Comparison of ENCODE assay signal across 1 cellular context in the genomic region with DNA sequence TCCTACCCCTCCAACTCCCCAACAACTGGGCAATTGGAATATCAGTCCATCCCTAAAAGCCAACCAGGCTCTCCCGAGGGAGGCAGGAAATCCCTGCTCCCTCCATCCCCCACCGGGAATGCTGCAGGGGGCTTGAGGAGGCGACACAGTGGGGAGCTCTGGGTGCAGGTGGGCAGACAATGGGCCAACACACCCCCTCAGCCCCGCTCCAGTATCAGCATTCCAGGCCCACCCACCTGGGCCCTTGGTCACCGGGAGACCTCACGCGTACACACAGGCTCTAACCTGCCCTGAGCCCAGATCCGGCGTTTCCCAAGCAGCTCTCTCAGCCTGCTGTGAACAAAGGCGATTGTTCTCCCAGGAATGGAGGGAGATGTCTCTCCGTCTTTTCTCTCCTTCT.
TF ChIP-seq lines count a peak whose summit lies in the region.

No MANE protein-coding gene starts in this region.

TF ChIP-seq in WTC11, 78 proteins besides CTCF, POLR2A, EP300 and RAD21 (continued from another document and continues in another):
- TF ChIP-seq, protein P1, sequence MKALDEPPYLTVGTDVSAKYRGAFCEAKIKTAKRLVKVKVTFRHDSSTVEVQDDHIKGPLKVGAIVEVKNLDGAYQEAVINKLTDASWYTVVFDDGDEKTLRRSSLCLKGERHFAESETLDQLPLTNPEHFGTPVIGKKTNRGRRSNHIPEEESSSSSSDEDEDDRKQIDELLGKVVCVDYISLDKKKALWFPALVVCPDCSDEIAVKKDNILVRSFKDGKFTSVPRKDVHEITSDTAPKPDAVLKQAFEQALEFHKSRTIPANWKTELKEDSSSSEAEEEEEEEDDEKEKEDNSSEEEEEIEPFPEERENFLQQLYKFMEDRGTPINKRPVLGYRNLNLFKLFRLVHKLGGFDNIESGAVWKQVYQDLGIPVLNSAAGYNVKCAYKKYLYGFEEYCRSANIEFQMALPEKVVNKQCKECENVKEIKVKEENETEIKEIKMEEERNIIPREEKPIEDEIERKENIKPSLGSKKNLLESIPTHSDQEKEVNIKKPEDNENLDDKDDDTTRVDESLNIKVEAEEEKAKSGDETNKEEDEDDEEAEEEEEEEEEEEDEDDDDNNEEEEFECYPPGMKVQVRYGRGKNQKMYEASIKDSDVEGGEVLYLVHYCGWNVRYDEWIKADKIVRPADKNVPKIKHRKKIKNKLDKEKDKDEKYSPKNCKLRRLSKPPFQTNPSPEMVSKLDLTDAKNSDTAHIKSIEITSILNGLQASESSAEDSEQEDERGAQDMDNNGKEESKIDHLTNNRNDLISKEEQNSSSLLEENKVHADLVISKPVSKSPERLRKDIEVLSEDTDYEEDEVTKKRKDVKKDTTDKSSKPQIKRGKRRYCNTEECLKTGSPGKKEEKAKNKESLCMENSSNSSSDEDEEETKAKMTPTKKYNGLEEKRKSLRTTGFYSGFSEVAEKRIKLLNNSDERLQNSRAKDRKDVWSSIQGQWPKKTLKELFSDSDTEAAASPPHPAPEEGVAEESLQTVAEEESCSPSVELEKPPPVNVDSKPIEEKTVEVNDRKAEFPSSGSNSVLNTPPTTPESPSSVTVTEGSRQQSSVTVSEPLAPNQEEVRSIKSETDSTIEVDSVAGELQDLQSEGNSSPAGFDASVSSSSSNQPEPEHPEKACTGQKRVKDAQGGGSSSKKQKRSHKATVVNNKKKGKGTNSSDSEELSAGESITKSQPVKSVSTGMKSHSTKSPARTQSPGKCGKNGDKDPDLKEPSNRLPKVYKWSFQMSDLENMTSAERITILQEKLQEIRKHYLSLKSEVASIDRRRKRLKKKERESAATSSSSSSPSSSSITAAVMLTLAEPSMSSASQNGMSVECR (CRISPR knock-in tag; IDR thresholded peaks at IDR 0.05; ENCODE audit: borderline replicate concordance) = no peak
- TF ChIP-seq FOXP1 (CRISPR knock-in tag; IDR thresholded peaks at IDR 0.05; ENCODE audit: borderline replicate concordance) (peak; percentile 93), NFE2L1 (CRISPR knock-in tag; IDR thresholded peaks at IDR 0.05) (no peak), ZNF121 (CRISPR knock-in tag; IDR thresholded peaks at IDR 0.05) (no peak), ZBTB21 (CRISPR knock-in tag; IDR thresholded peaks at IDR 0.05; ENCODE audit: borderline replicate concordance) (0 out of 2 replicates have a peak, but pooled peaks have one; percentile 16), OVOL2 (CRISPR knock-in tag; IDR thresholded peaks at IDR 0.05; ENCODE audit: borderline replicate concordance) (no peak), SMAD4 (CRISPR knock-in tag; IDR thresholded peaks at IDR 0.05) (no peak), MXD4 (CRISPR knock-in tag; IDR thresholded peaks at IDR 0.05; ENCODE audit: borderline replicate concordance) (no peak), ZNF263 (CRISPR knock-in tag; IDR thresholded peaks at IDR 0.05; ENCODE audit: low read depth) (no peak), CBFB (CRISPR knock-in tag; IDR thresholded peaks at IDR 0.05; ENCODE audit: low read depth) (no peak), TEAD4 (CRISPR knock-in tag; IDR thresholded peaks at IDR 0.05) (peak; percentile 20; the same call in 1 of the 2 replicates), NR1H2 (CRISPR knock-in tag; IDR thresholded peaks at IDR 0.05) (no peak), FOXJ3 (CRISPR knock-in tag; IDR thresholded peaks at IDR 0.05; ENCODE audit: borderline replicate concordance) (peak; percentile 33; the same call in 1 of the 2 replicates), SMAD3 (CRISPR knock-in tag; IDR thresholded peaks at IDR 0.05; ENCODE audit: borderline replicate concordance) (no peak; the same call in 1 of the 2 replicates), JAZF1 (CRISPR knock-in tag; IDR thresholded peaks at IDR 0.05) (no peak), NR3C1 (CRISPR knock-in tag; conservative IDR thresholded peaks at IDR 0.05; ENCODE audit: low read depth) (no peak), JUN (CRISPR knock-in tag; IDR thresholded peaks at IDR 0.05) (no peak), GABPB1 (CRISPR knock-in tag; IDR thresholded peaks at IDR 0.05) (no peak), PRRX2 (CRISPR knock-in tag; IDR thresholded peaks at IDR 0.05) (0 out of 2 replicates have a peak, but pooled peaks have one; percentile 4), ELF4 (CRISPR knock-in tag; IDR thresholded peaks at IDR 0.05; ENCODE audit: low read depth) (no peak)
- TF ChIP-seq, protein P2, sequence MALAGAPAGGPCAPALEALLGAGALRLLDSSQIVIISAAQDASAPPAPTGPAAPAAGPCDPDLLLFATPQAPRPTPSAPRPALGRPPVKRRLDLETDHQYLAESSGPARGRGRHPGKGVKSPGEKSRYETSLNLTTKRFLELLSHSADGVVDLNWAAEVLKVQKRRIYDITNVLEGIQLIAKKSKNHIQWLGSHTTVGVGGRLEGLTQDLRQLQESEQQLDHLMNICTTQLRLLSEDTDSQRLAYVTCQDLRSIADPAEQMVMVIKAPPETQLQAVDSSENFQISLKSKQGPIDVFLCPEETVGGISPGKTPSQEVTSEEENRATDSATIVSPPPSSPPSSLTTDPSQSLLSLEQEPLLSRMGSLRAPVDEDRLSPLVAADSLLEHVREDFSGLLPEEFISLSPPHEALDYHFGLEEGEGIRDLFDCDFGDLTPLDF (CRISPR knock-in tag; IDR thresholded peaks at IDR 0.05) = no peak
- TF ChIP-seq, protein P3, sequence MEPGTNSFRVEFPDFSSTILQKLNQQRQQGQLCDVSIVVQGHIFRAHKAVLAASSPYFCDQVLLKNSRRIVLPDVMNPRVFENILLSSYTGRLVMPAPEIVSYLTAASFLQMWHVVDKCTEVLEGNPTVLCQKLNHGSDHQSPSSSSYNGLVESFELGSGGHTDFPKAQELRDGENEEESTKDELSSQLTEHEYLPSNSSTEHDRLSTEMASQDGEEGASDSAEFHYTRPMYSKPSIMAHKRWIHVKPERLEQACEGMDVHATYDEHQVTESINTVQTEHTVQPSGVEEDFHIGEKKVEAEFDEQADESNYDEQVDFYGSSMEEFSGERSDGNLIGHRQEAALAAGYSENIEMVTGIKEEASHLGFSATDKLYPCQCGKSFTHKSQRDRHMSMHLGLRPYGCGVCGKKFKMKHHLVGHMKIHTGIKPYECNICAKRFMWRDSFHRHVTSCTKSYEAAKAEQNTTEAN (CRISPR knock-in tag; IDR thresholded peaks at IDR 0.05) = no peak
- TF ChIP-seq, protein P4, sequence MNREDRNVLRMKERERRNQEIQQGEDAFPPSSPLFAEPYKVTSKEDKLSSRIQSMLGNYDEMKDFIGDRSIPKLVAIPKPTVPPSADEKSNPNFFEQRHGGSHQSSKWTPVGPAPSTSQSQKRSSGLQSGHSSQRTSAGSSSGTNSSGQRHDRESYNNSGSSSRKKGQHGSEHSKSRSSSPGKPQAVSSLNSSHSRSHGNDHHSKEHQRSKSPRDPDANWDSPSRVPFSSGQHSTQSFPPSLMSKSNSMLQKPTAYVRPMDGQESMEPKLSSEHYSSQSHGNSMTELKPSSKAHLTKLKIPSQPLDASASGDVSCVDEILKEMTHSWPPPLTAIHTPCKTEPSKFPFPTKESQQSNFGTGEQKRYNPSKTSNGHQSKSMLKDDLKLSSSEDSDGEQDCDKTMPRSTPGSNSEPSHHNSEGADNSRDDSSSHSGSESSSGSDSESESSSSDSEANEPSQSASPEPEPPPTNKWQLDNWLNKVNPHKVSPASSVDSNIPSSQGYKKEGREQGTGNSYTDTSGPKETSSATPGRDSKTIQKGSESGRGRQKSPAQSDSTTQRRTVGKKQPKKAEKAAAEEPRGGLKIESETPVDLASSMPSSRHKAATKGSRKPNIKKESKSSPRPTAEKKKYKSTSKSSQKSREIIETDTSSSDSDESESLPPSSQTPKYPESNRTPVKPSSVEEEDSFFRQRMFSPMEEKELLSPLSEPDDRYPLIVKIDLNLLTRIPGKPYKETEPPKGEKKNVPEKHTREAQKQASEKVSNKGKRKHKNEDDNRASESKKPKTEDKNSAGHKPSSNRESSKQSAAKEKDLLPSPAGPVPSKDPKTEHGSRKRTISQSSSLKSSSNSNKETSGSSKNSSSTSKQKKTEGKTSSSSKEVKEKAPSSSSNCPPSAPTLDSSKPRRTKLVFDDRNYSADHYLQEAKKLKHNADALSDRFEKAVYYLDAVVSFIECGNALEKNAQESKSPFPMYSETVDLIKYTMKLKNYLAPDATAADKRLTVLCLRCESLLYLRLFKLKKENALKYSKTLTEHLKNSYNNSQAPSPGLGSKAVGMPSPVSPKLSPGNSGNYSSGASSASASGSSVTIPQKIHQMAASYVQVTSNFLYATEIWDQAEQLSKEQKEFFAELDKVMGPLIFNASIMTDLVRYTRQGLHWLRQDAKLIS (CRISPR knock-in tag; IDR thresholded peaks at IDR 0.05; ENCODE audit: borderline replicate concordance) = no peak
- TF ChIP-seq, protein P5, sequence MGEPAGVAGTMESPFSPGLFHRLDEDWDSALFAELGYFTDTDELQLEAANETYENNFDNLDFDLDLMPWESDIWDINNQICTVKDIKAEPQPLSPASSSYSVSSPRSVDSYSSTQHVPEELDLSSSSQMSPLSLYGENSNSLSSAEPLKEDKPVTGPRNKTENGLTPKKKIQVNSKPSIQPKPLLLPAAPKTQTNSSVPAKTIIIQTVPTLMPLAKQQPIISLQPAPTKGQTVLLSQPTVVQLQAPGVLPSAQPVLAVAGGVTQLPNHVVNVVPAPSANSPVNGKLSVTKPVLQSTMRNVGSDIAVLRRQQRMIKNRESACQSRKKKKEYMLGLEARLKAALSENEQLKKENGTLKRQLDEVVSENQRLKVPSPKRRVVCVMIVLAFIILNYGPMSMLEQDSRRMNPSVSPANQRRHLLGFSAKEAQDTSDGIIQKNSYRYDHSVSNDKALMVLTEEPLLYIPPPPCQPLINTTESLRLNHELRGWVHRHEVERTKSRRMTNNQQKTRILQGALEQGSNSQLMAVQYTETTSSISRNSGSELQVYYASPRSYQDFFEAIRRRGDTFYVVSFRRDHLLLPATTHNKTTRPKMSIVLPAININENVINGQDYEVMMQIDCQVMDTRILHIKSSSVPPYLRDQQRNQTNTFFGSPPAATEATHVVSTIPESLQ (CRISPR knock-in tag; IDR thresholded peaks at IDR 0.05) = no peak
- TF ChIP-seq, protein P6, sequence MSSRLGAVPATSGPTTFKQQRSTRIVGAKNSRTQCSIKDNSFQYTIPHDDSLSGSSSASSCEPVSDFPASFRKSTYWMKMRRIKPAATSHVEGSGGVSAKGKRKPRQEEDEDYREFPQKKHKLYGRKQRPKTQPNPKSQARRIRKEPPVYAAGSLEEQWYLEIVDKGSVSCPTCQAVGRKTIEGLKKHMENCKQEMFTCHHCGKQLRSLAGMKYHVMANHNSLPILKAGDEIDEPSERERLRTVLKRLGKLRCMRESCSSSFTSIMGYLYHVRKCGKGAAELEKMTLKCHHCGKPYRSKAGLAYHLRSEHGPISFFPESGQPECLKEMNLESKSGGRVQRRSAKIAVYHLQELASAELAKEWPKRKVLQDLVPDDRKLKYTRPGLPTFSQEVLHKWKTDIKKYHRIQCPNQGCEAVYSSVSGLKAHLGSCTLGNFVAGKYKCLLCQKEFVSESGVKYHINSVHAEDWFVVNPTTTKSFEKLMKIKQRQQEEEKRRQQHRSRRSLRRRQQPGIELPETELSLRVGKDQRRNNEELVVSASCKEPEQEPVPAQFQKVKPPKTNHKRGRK (CRISPR knock-in tag; IDR thresholded peaks at IDR 0.05; ENCODE audit: borderline replicate concordance) = no peak
- TF ChIP-seq, protein P7, sequence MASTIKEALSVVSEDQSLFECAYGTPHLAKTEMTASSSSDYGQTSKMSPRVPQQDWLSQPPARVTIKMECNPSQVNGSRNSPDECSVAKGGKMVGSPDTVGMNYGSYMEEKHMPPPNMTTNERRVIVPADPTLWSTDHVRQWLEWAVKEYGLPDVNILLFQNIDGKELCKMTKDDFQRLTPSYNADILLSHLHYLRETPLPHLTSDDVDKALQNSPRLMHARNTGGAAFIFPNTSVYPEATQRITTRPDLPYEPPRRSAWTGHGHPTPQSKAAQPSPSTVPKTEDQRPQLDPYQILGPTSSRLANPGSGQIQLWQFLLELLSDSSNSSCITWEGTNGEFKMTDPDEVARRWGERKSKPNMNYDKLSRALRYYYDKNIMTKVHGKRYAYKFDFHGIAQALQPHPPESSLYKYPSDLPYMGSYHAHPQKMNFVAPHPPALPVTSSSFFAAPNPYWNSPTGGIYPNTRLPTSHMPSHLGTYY (CRISPR knock-in tag; IDR thresholded peaks at IDR 0.05) = no peak
- TF ChIP-seq, protein P8, sequence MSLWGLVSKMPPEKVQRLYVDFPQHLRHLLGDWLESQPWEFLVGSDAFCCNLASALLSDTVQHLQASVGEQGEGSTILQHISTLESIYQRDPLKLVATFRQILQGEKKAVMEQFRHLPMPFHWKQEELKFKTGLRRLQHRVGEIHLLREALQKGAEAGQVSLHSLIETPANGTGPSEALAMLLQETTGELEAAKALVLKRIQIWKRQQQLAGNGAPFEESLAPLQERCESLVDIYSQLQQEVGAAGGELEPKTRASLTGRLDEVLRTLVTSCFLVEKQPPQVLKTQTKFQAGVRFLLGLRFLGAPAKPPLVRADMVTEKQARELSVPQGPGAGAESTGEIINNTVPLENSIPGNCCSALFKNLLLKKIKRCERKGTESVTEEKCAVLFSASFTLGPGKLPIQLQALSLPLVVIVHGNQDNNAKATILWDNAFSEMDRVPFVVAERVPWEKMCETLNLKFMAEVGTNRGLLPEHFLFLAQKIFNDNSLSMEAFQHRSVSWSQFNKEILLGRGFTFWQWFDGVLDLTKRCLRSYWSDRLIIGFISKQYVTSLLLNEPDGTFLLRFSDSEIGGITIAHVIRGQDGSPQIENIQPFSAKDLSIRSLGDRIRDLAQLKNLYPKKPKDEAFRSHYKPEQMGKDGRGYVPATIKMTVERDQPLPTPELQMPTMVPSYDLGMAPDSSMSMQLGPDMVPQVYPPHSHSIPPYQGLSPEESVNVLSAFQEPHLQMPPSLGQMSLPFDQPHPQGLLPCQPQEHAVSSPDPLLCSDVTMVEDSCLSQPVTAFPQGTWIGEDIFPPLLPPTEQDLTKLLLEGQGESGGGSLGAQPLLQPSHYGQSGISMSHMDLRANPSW (CRISPR knock-in tag; conservative IDR thresholded peaks at IDR 0.05; ENCODE audit: low read depth) = no peak
- TF ChIP-seq, protein P9, sequence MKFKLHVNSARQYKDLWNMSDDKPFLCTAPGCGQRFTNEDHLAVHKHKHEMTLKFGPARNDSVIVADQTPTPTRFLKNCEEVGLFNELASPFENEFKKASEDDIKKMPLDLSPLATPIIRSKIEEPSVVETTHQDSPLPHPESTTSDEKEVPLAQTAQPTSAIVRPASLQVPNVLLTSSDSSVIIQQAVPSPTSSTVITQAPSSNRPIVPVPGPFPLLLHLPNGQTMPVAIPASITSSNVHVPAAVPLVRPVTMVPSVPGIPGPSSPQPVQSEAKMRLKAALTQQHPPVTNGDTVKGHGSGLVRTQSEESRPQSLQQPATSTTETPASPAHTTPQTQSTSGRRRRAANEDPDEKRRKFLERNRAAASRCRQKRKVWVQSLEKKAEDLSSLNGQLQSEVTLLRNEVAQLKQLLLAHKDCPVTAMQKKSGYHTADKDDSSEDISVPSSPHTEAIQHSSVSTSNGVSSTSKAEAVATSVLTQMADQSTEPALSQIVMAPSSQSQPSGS (CRISPR knock-in tag; IDR thresholded peaks at IDR 0.05; ENCODE audit: borderline replicate concordance, low read depth) = no peak
- TF ChIP-seq, protein P10, sequence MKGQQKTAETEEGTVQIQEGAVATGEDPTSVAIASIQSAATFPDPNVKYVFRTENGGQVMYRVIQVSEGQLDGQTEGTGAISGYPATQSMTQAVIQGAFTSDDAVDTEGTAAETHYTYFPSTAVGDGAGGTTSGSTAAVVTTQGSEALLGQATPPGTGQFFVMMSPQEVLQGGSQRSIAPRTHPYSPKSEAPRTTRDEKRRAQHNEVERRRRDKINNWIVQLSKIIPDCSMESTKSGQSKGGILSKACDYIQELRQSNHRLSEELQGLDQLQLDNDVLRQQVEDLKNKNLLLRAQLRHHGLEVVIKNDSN (CRISPR knock-in tag; IDR thresholded peaks at IDR 0.05) = no peak
